ENCODE assay signal across 9 cellular contexts in the genomic region with DNA sequence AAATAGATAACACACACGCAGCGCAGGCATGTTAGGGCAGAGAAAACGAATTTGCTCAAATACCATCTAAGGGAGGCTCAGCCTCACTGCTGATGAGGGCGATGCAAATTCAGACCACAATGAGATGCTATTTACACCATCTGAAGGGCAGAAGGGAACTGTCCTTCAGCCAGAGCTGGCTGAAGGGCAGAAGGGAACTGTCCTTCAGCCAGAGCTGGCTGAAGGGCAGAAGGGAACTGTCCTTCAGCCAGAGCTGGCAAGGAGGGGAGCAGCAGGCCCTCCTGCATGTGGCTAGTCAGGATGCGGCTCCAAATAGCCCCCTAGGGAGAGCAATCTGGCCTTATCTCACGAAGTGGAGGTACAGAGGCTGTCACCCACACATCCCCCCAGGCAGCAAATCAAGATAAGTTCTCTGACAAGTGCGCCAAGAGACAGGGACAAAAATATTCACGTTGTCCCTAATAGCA. TPM values are rescaled to one million over a fixed set of nuclear protein-coding genes. Genes with fewer than 3 reads are reported as not detected.
A peak's percentile ranks its signal among the peaks of the same experiment; 100 is the strongest.
DNase-seq lines count a peak whose midpoint lies in the region; ATAC-seq, FAIRE-seq and TF ChIP-seq lines count a peak whose summit lies in the region.
"Had no signal": no experiment of that assay in that cellular context is flagged by ENCODE, and none has a peak within 500 bp of the region (broad histone marks: within the 10 kb centered on the region; RNA-seq: fewer than 3 reads in every experiment).

No MANE protein-coding gene starts in this region.

- no peak for TF ChIP-seq POLR2A in gastrocnemius medialis (IDR thresholded peaks at IDR 0.05)

- intact Hi-C loops in PC-3 (cut with micrococcal nuclease) (no loop called here), gastrocnemius medialis (cut with DNase I; ENCODE audit: low total_unique reads) (no loop called here)

- in situ Hi-C loops in gastrocnemius medialis (cut with MboI; ENCODE audit: low sequenced_read_pairs in 4 of 4) = loop anchor here in 1 of 4 donors (5.0 kb wide), 1 partner anchor 34 kb away; no protein-coding TSS in a partner anchor

- TF ChIP-seq CTCF in PC-3 (conservative IDR thresholded peaks at IDR 0.05; ENCODE audit: low read depth, low read length) = no peak
- no peak for TF ChIP-seq CTCF in gastrocnemius medialis (IDR thresholded peaks at IDR 0.05 in 4 of 5, conservative IDR thresholded peaks at IDR 0.05 in 1 of 5)

- no peak for DNase-seq in PC-3
- DNase-seq in fibroblast of peridontal ligament (ENCODE audit: extremely low read depth) = peak; percentile 31
- DNase-seq in gastrocnemius medialis = peak in 1 of 2 donors; percentile 11
- no peak for DNase-seq in DMS79 treated with DMSO at 0.1 percent for 48 hours (lab: John Stamatoyannopoulos, UW)
- DNase-seq in small intestine = no peak
- DNase-seq in stimulated activated CD8-positive, alpha-beta memory T cell treated with anti-CD3 and anti-CD28 coated beads, Interleukin-4, amount 100 ng/mL, for 48 hours = no peak

- CTCF ChIA-PET in PC-3 (lab: Charles Lee) = interaction anchor here (0.5 kb wide), 1 partner anchor 54 kb away, joined by 5 read pairs; no protein-coding TSS in a partner anchor

- H3K4me3 ChIP-seq in PC-3 (ENCODE audit: low read length) (no peak overlapping the region), gastrocnemius medialis (peak overlapping the region in 3 of 4 donors; percentile 50 to 57 (median 53)), small intestine (ENCODE audit: low read depth in 1 of 2, low read length in 2 of 2) (no peak overlapping the region)

- H4K20me1 ChIP-seq in PC-3 (ENCODE audit: low read length) = no peaks in the 10 kb centered on the region

- H3K4me1 ChIP-seq in PC-3 (ENCODE audit: insufficient read depth, low read length) = no peaks in the 10 kb centered on the region
- H3K4me1 ChIP-seq in gastrocnemius medialis = no peaks in the 10 kb centered on the region
- peaks cover 0 to 3% of the 10 kb centered on the region in 2 donors for H3K4me1 ChIP-seq in small intestine (ENCODE audit: control insufficient read depth in 2 of 2, insufficient read depth in 1 of 2, low read depth in 1 of 2, low read length in 1 of 2)

- H3K9me3 ChIP-seq in PC-3 (ENCODE audit: low read length) = no peaks in the 10 kb centered on the region
- H3K9me3 ChIP-seq in gastrocnemius medialis = no peaks in the 10 kb centered on the region
- H3K9me3 ChIP-seq in small intestine (ENCODE audit: control insufficient read depth, low read depth) = no peaks in the 10 kb centered on the region

- H3K79me2 ChIP-seq in PC-3 (ENCODE audit: low read length) = no peaks in the 10 kb centered on the region

- H2AFZ ChIP-seq in PC-3 (ENCODE audit: low read length) = no peak overlapping the region

- H3K27me3 ChIP-seq in PC-3 (ENCODE audit: low read length) = no peaks in the 10 kb centered on the region
- no peaks in the 10 kb centered on the region for H3K27me3 ChIP-seq in gastrocnemius medialis
- no peaks in the 10 kb centered on the region for H3K27me3 ChIP-seq in small intestine (ENCODE audit: control insufficient read depth in 2 of 2, insufficient read depth in 2 of 2, low read length in 2 of 2)

- no peaks in the 10 kb centered on the region for H3K9me2 ChIP-seq in PC-3 (replicated peaks; ENCODE audit: low read length)

- POLR2A ChIA-PET in PC-3 (lab: Charles Lee; ENCODE audit: unreplicated experiment) = no interaction called here

- no peak overlapping the region for H3K4me2 ChIP-seq in PC-3 (ENCODE audit: low read length)

- peak; percentile 67 for ATAC-seq in GM18519 (IDR thresholded peaks at IDR 0.05; ENCODE audit: low FRiP score, unreplicated experiment)
- ATAC-seq in HG02588 (IDR thresholded peaks at IDR 0.05; ENCODE audit: unreplicated experiment) = peak; percentile 59
- ATAC-seq in PC-3 = peak; percentile 20; the same call in 1 of the 2 replicates
- ATAC-seq in gastrocnemius medialis = peak; percentile 46 to 60

- no peak overlapping the region for H3K9ac ChIP-seq in PC-3 (ENCODE audit: low read length)

- no peaks in the 10 kb centered on the region for H3F3A ChIP-seq in PC-3 (ENCODE audit: low read length, unreplicated experiment)

- H3K36me3 ChIP-seq in PC-3 (ENCODE audit: low read depth, low read length) (no peaks in the 10 kb centered on the region), gastrocnemius medialis (no peaks in the 10 kb centered on the region), small intestine (ENCODE audit: control insufficient read depth in 2 of 2, insufficient read depth in 2 of 2, low read length in 2 of 2) (no peaks in the 10 kb centered on the region)

- no peak for FAIRE-seq in small intestine (lab: Jason Lieb, UNC)
- FAIRE-seq: TTC549 had no signal

- WGBS in small intestine, 3 donors = 16 to 32% (median 31%) methylated on average over 8 of the region's 8 CpGs

- BruUV-seq in PC-3 (replicated peaks; lab: Mats Ljungman, UMichigan) = no TSS peak

- no peak overlapping the region for H3K27ac ChIP-seq in PC-3 (ENCODE audit: low read length)
- peak overlapping the region; percentile 58 to 68 (median 62) for H3K27ac ChIP-seq in gastrocnemius medialis
- H3K27ac ChIP-seq in small intestine (ENCODE audit: low read depth in 1 of 2, low read length in 1 of 2) = no peak overlapping the region

RNA-seq across cellular contexts. Expression of a gene that starts 7.5 kb away (rescaled TPM):
- total RNA-seq in PC-3 (2014; rRNA removed) (29.4 and 32.5 TPM in 2 replicates), gastrocnemius medialis (10 to 100 TPM; 16.8 to 48.9 (median 25.6) TPM)
- polyA plus RNA-seq in small intestine = 10 to 100 TPM in 1 of 3 donors, 1 to 10 TPM in 2; 7.8 to 30.9 (median 10.0) TPM

RNA-seq across cellular contexts. Expression of a gene that starts 22.5 kb away (rescaled TPM):
- 0.22 TPM in 1 of 2 replicates, not detected in the other for total RNA-seq in PC-3 (2014; rRNA removed)
- 1 to 10 TPM in 3 of 4 donors, under 1 TPM in 1; 0.44 to 7.0 (median 4.2) TPM for total RNA-seq in gastrocnemius medialis
- polyA plus RNA-seq in small intestine = 10 to 100 TPM in 2 of 3 donors, 1 to 10 TPM in 1; 3.4 to 25.4 (median 13.6) TPM

RNA-seq across cellular contexts. Expression of a gene that starts 25.4 kb away (rescaled TPM):
- total RNA-seq in PC-3 (2014; rRNA removed) (275 and 314 TPM in 2 replicates), gastrocnemius medialis (100 to 1,000 TPM; 243 to 350 (median 329) TPM)
- polyA plus RNA-seq in small intestine = 100 to 1,000 TPM; 103 to 156 (median 104) TPM

RNA-seq across cellular contexts. Expression of a gene that starts 48.1 kb away (rescaled TPM):
- total RNA-seq in PC-3 (2014; rRNA removed) (0.23 TPM in 1 of 2 replicates, not detected in the other), gastrocnemius medialis (10 to 100 TPM; 48.9 to 68.6 (median 59.4) TPM)
- under 1 TPM; 0.36 to 0.89 (median 0.81) TPM for polyA plus RNA-seq in small intestine

RNA-seq across cellular contexts. Expression of a gene that starts 48.3 kb away (rescaled TPM):
- total RNA-seq in PC-3 (2014; rRNA removed) = not detected in 2 replicates
- total RNA-seq in gastrocnemius medialis = under 1 TPM in 1 of 4 donors, not detected in 3; 0.07 TPM
- 1 to 10 TPM in 1 of 3 donors, under 1 TPM in 1, not detected in 1; 0.04 to 5.4 TPM for polyA plus RNA-seq in small intestine

Comparison
In these comparisons a context has a peak if more than half of its experiments do, and no peak if none do; other contexts are left out.
1. H3K27ac ChIP-seq: peak in gastrocnemius medialis (4 of 4); none in PC-3 (single experiment) and small intestine (0 of 2).
2. H3K4me3 ChIP-seq: peak in gastrocnemius medialis (3 of 4); none in PC-3 (single experiment) and small intestine (0 of 2).
3. Peak in every context shown above with its lines, with median percentiles within 50 percentile points of each other: ATAC-seq.